In genomic region chr12:120903382-120903817, GRCh38 we compare ENCODE assay signal across 8 cellular contexts.
DNase-seq lines count a peak whose midpoint lies in the region; TF ChIP-seq lines count a peak whose summit lies in the region.

No MANE protein-coding gene starts in this region.

- no peak for TF ChIP-seq CTCF in GM12875 (IDR thresholded peaks at IDR 0.05; ENCODE audit: borderline replicate concordance, insufficient read depth, low read depth, low read length)

- peak overlapping the region; percentile 86 for H3K27ac ChIP-seq in effector memory CD4-positive, alpha-beta T cell (ENCODE audit: insufficient read depth, low read length, poor library complexity, severe bottlenecking)

- peak overlapping the region; percentile 82 for H3K4me3 ChIP-seq in GM12875 (ENCODE audit: low read depth, low read length)
- H3K4me3 ChIP-seq in effector memory CD4-positive, alpha-beta T cell (ENCODE audit: insufficient read depth, low read depth, low read length, poor library complexity, severe bottlenecking): peak overlapping the region; percentile 96

- H3K36me3 ChIP-seq in effector memory CD4-positive, alpha-beta T cell (ENCODE audit: control insufficient read depth, insufficient read depth, low read length): no peaks in the 10 kb centered on the region

- H3K9me3 ChIP-seq in effector memory CD4-positive, alpha-beta T cell (ENCODE audit: control insufficient read depth, low read length): no peaks in the 10 kb centered on the region

- peaks cover 11% of the 10 kb centered on the region for H3K4me1 ChIP-seq in effector memory CD4-positive, alpha-beta T cell (ENCODE audit: control insufficient read depth, insufficient read depth, low read length, poor library complexity, severe bottlenecking)

- DNase-seq in HCEC 1CT: peak; percentile 44
- DNase-seq in NCI-H1105 (lab: John Stamatoyannopoulos, UW): peak; percentile 32
- DNase-seq in activated CD8-positive, alpha-beta memory T cell treated with anti-CD3 and anti-CD28 coated beads for 1 hour (ENCODE audit: extremely low read depth in 1 of 2, low read depth in 1 of 2): peak; percentile 21 to 30
- DNase-seq in effector memory CD4-positive, alpha-beta T cell: peak; percentile 69 to 76 (median 73)
- DNase-seq in midbrain (lab: John Stamatoyannopoulos, UW): peak; percentile 29
- peak; percentile 38 to 39 for DNase-seq in stimulated activated CD8-positive, alpha-beta memory T cell treated with anti-CD3 and anti-CD28 coated beads, Interleukin-2, amount 100 ng/mL, for 1 hour (ENCODE audit: low read depth in 2 of 2)
- DNase-seq in KG1 (lab: John Stamatoyannopoulos, UW): no peak

- no peaks in the 10 kb centered on the region for H3K27me3 ChIP-seq in effector memory CD4-positive, alpha-beta T cell (replicated peaks; ENCODE audit: control insufficient read depth, insufficient read depth, low read length, poor library complexity, severe bottlenecking)
